Comparison of ENCODE assay signal across 17 cellular contexts in genomic region chr2:36413218-36413617, GRCh38. TPM values are rescaled to one million over a fixed set of nuclear protein-coding genes. Genes with fewer than 3 reads are reported as not detected.
DNase-seq lines count a peak whose midpoint lies in the region; ATAC-seq and TF ChIP-seq lines count a peak whose summit lies in the region.
"Had no signal": no experiment of that assay in that cellular context is flagged by ENCODE, and none has a peak within 500 bp of the region (broad histone marks: within the 10 kb centered on the region; RNA-seq: fewer than 3 reads in every experiment).

No MANE protein-coding gene starts in this region.

- BruUV-seq in MCF 10A (replicated peaks; lab: Mats Ljungman, UMichigan), result no TSS peak

- DNase-seq in breast epithelium (ENCODE audit: low spot score in 2 of 2) (no peak), MCF 10A (ENCODE audit: unreplicated experiment) (no peak), dermis microvascular lymphatic vessel endothelial cell (ENCODE audit: low read depth in 2 of 2) (peak; percentile 74 to 81), right lobe of liver (no peak), thoracic aorta (ENCODE audit: low spot score) (no peak), retina (no peak)
- no peak for DNase-seq in activated CD8-positive, alpha-beta memory T cell treated with anti-CD3 and anti-CD28 coated beads, Interleukin-2, amount 10 ng/mL, durations not matched to agents 7 days and 5 days
- DNase-seq: activated CD4-positive, alpha-beta memory T cell treated with anti-CD3 and anti-CD28 coated beads for 36 hours; activated effector memory CD4-positive, alpha-beta T cell treated with Interleukin-2 at 50 U/mL for 16 hours; Caco-2; central memory CD4-positive, alpha-beta T cell; islet precursor cell; naive B cell; NCI-H1436 treated with DMSO at 0.1 percent for 48 hours; NCI-H524 had no signal

- H3K9me3 ChIP-seq in breast epithelium (no peaks in the 10 kb centered on the region), right lobe of liver (no peaks in the 10 kb centered on the region), thoracic aorta (no peaks in the 10 kb centered on the region)
- H3K9me3 ChIP-seq: Caco-2 had no signal

- H3K36me3 ChIP-seq in breast epithelium, result no peaks in the 10 kb centered on the region
- H3K36me3 ChIP-seq in right lobe of liver, result no peaks in the 10 kb centered on the region
- no peaks in the 10 kb centered on the region for H3K36me3 ChIP-seq in thoracic aorta

- no peaks in the 10 kb centered on the region for H3K27me3 Mint-ChIP-seq in MCF 10A (ENCODE audit: insufficient read depth, unreplicated experiment)
- no peaks in the 10 kb centered on the region for H3K27me3 Mint-ChIP-seq in activated CD8-positive, alpha-beta memory T cell treated with anti-CD3 and anti-CD28 coated beads, Interleukin-2, amount 10 ng/mL, durations not matched to agents 7 days and 5 days
- H3K27me3 Mint-ChIP-seq: activated CD4-positive, alpha-beta memory T cell treated with anti-CD3 and anti-CD28 coated beads for 36 hours; naive B cell had no signal

- 44% methylated on average over 4 of the region's 4 CpGs for WGBS in right lobe of liver (ENCODE audit: insufficient coverage, low coverage, low lambda C conversion rate, missing lambda C conversion rate)

- H3K4me1 ChIP-seq in breast epithelium (peaks cover 7 to 33% of the 10 kb centered on the region in 2 donors), right lobe of liver (peaks cover 0 to 12% (median 0%) of the 10 kb centered on the region in 4 donors), thoracic aorta (ENCODE audit: control insufficient read depth in 1 of 2, low read depth in 2 of 2) (peaks cover 69 to 99% of the 10 kb centered on the region in 2 donors)

- POLR2A ChIA-PET in MCF 10A (lab: Yijun Ruan, JAX), result interaction anchor here (0.8 to 1.0 kb wide), 2 partner anchors 8 to 51 kb away, joined by 3 to 5 read pairs; no protein-coding TSS in a partner anchor

- H3K4me3 Mint-ChIP-seq in MCF 10A (ENCODE audit: unreplicated experiment), result no peak overlapping the region
- H3K4me3 Mint-ChIP-seq in activated CD8-positive, alpha-beta memory T cell treated with anti-CD3 and anti-CD28 coated beads, Interleukin-2, amount 10 ng/mL, durations not matched to agents 7 days and 5 days, result no peak overlapping the region
- H3K4me3 Mint-ChIP-seq: activated CD4-positive, alpha-beta memory T cell treated with anti-CD3 and anti-CD28 coated beads for 36 hours; naive B cell had no signal

- TF ChIP-seq POLR2A in breast epithelium (IDR thresholded peaks at IDR 0.05), result no peak
- TF ChIP-seq POLR2A in right lobe of liver (IDR thresholded peaks at IDR 0.05), result no peak

- CTCF ChIA-PET in MCF 10A (lab: Yijun Ruan, JAX), result interaction anchor here (0.6 to 1.0 kb wide), 2 partner anchors 19 to 60 kb away, joined by 3 to 4 read pairs; no protein-coding TSS in a partner anchor
- CTCF ChIA-PET in activated CD8-positive, alpha-beta memory T cell treated with anti-CD3 and anti-CD28 coated beads, Interleukin-2, amount 10 ng/mL, durations not matched to agents 7 days and 5 days (lab: Charles Lee), result interaction anchor here (1.1 kb wide), 1 partner anchor 61 kb away, joined by 3 read pairs; no protein-coding TSS in a partner anchor

- ATAC-seq in right lobe of liver (peak in 3 of 4 donors; percentile 17 to 42 (median 39)), thoracic aorta (ENCODE audit: insufficient number of reproducible peaks, low FRiP score, low read depth) (peak; percentile 18), HG03159 (IDR thresholded peaks at IDR 0.05; ENCODE audit: unreplicated experiment) (no peak)
- ATAC-seq in activated CD8-positive, alpha-beta memory T cell treated with anti-CD3 and anti-CD28 coated beads, Interleukin-2, amount 10 ng/mL, durations not matched to agents 7 days and 5 days, result no peak

- TF ChIP-seq CTCF in breast epithelium (IDR thresholded peaks at IDR 0.05) (no peak), MCF 10A (IDR thresholded peaks at IDR 0.05; ENCODE audit: unreplicated experiment) (no peak), right lobe of liver (IDR thresholded peaks at IDR 0.05) (no peak), thoracic aorta (IDR thresholded peaks at IDR 0.05) (no peak)

- peaks cover 52% of the 10 kb centered on the region for H3K36me3 Mint-ChIP-seq in MCF 10A (ENCODE audit: insufficient read depth, unreplicated experiment)
- H3K36me3 Mint-ChIP-seq in activated CD8-positive, alpha-beta memory T cell treated with anti-CD3 and anti-CD28 coated beads, Interleukin-2, amount 10 ng/mL, durations not matched to agents 7 days and 5 days, result no peaks in the 10 kb centered on the region
- H3K36me3 Mint-ChIP-seq: activated CD4-positive, alpha-beta memory T cell treated with anti-CD3 and anti-CD28 coated beads for 36 hours; naive B cell had no signal

- H3K9me3 Mint-ChIP-seq in MCF 10A (ENCODE audit: unreplicated experiment), result no peaks in the 10 kb centered on the region
- H3K9me3 Mint-ChIP-seq in activated CD8-positive, alpha-beta memory T cell treated with anti-CD3 and anti-CD28 coated beads, Interleukin-2, amount 10 ng/mL, durations not matched to agents 7 days and 5 days (ENCODE audit: low read depth), result no peaks in the 10 kb centered on the region
- H3K9me3 Mint-ChIP-seq: activated CD4-positive, alpha-beta memory T cell treated with anti-CD3 and anti-CD28 coated beads for 36 hours; naive B cell had no signal

- H3K27ac Mint-ChIP-seq in MCF 10A (ENCODE audit: low read depth, unreplicated experiment), result no peak overlapping the region
- no peak overlapping the region for H3K27ac Mint-ChIP-seq in activated CD8-positive, alpha-beta memory T cell treated with anti-CD3 and anti-CD28 coated beads, Interleukin-2, amount 10 ng/mL, durations not matched to agents 7 days and 5 days
- H3K27ac Mint-ChIP-seq: activated CD4-positive, alpha-beta memory T cell treated with anti-CD3 and anti-CD28 coated beads for 36 hours; naive B cell had no signal

- peaks cover 49% of the 10 kb centered on the region for H3K4me1 Mint-ChIP-seq in MCF 10A (ENCODE audit: insufficient read depth, unreplicated experiment)
- H3K4me1 Mint-ChIP-seq in activated CD8-positive, alpha-beta memory T cell treated with anti-CD3 and anti-CD28 coated beads, Interleukin-2, amount 10 ng/mL, durations not matched to agents 7 days and 5 days, result no peaks in the 10 kb centered on the region

- intact Hi-C loops in breast epithelium (cut with DNase I; ENCODE audit: low total_unique reads) (loop anchor here (10.0 kb wide), 1 partner anchor 1122 kb away; no protein-coding TSS in a partner anchor), MCF 10A (cut with micrococcal nuclease) (no loop called here), right lobe of liver (cut with DNase I) (no loop called here)

- peak overlapping the region; percentile 5 to 45 for H3K27ac ChIP-seq in breast epithelium
- no peak overlapping the region for H3K27ac ChIP-seq in right lobe of liver
- H3K27ac ChIP-seq in thoracic aorta, result peak overlapping the region; percentile 2 to 23
- H3K27ac ChIP-seq: 22Rv1 had no signal

- H3K27me3 ChIP-seq in breast epithelium, result no peaks in the 10 kb centered on the region
- no peaks in the 10 kb centered on the region for H3K27me3 ChIP-seq in right lobe of liver
- no peaks in the 10 kb centered on the region for H3K27me3 ChIP-seq in thoracic aorta (replicated peaks; ENCODE audit: insufficient read depth)

- no peak overlapping the region for H3K4me3 ChIP-seq in breast epithelium
- no peak overlapping the region for H3K4me3 ChIP-seq in right lobe of liver
- peak overlapping the region; percentile 3 for H3K4me3 ChIP-seq in thoracic aorta

RNA-seq across cellular contexts. Expression of gene CRIM1, which starts 57.6 kb away (rescaled TPM):
- total RNA-seq in breast epithelium (100 to 1,000 TPM; 166 to 187 (median 178) TPM), MCF 10A (2022) (119 and 185 TPM in 2 replicates), dermis microvascular lymphatic vessel endothelial cell (375 and 484 TPM in 2 replicates), right lobe of liver (10 to 100 TPM in 4 of 6 experiments, 1 to 10 TPM in 2; 4.2 to 30.5 (median 16.7) TPM), thoracic aorta (100 to 1,000 TPM; 217 to 465 TPM)
- 10 to 100 TPM; 12.6 to 17.6 TPM for total RNA-seq in activated CD8-positive, alpha-beta memory T cell treated with anti-CD3 and anti-CD28 coated beads, Interleukin-2, amount 10 ng/mL, durations not matched to agents 7 days and 5 days

Comparison
In these comparisons a context has a peak if more than half of its experiments do, and no peak if none do; other contexts are left out.
1. DNase-seq: peak in dermis microvascular lymphatic vessel endothelial cell (2 of 2); none in breast epithelium (0 of 2), MCF 10A (single experiment), right lobe of liver (0 of 3), thoracic aorta (single experiment), retina (single experiment) and activated CD8-positive, alpha-beta memory T cell treated with anti-CD3 and anti-CD28 coated beads, Interleukin-2, amount 10 ng/mL, durations not matched to agents 7 days and 5 days (single experiment).
2. H3K27ac ChIP-seq: peak in breast epithelium (2 of 2) and thoracic aorta (2 of 2); none in right lobe of liver (0 of 3).
3. ATAC-seq: peak in right lobe of liver (3 of 4) and thoracic aorta (single experiment); none in HG03159 (single experiment) and activated CD8-positive, alpha-beta memory T cell treated with anti-CD3 and anti-CD28 coated beads, Interleukin-2, amount 10 ng/mL, durations not matched to agents 7 days and 5 days (single experiment).